9 cellular contexts compared by ENCODE assay signal in genomic region chr14:70567791-70568190, GRCh38. TPM values are rescaled to one million over a fixed set of nuclear protein-coding genes. Genes with fewer than 3 reads are reported as not detected.
DNase-seq lines count a peak whose midpoint lies in the region; ATAC-seq and TF ChIP-seq lines count a peak whose summit lies in the region.
"Had no signal": no experiment of that assay in that cellular context is flagged by ENCODE, and none has a peak within 500 bp of the region (broad histone marks: within the 10 kb centered on the region; RNA-seq: fewer than 3 reads in every experiment).

No MANE protein-coding gene starts in this region.

- peak; percentile 8 for DNase-seq in NCI-H1436 (lab: John Stamatoyannopoulos, UW)
- DNase-seq in NCI-H1436 treated with DMSO at 0.1 percent for 48 hours (lab: John Stamatoyannopoulos, UW): no peak
- DNase-seq in HuH-7.5 (ENCODE audit: low spot score): peak; percentile 33
- DNase-seq in SK-N-DZ (ENCODE audit: low spot score): peak; percentile 15
- peak; percentile 34 for DNase-seq in glomerular visceral epithelial cell (ENCODE audit: extremely low spot score)
- no peak for DNase-seq in upper lobe of right lung

- TF ChIP-seq CTCF in upper lobe of right lung (IDR thresholded peaks at IDR 0.05): peak; percentile 39

- H3K9me3 ChIP-seq in upper lobe of right lung: no peaks in the 10 kb centered on the region

- no peak overlapping the region for H3K4me3 ChIP-seq in upper lobe of right lung

- H3K27me3 ChIP-seq in upper lobe of right lung: no peaks in the 10 kb centered on the region

- H3K36me3 ChIP-seq in upper lobe of right lung: peaks cover 21% of the 10 kb centered on the region

- ATAC-seq in upper lobe of right lung (peak; percentile 53), HG03025 (IDR thresholded peaks at IDR 0.05; ENCODE audit: low FRiP score, unreplicated experiment) (no peak), HG02840 (IDR thresholded peaks at IDR 0.05; ENCODE audit: low FRiP score, unreplicated experiment) (no peak)

- intact Hi-C loops in upper lobe of right lung (cut with DNase I): no loop called here

- H3K4me1 ChIP-seq in upper lobe of right lung: no peaks in the 10 kb centered on the region

- H3K27ac ChIP-seq in upper lobe of right lung: no peak overlapping the region

RNA-seq across cellular contexts. Expression of gene MED6, which starts 32.7 kb away (rescaled TPM):
- polyA plus RNA-seq in SK-N-DZ (2014; cell fraction: cytosol; rRNA removed): 41.1 and 43.8 TPM in 2 replicates
- 14.8 and 21.2 TPM in 2 replicates for polyA plus RNA-seq in SK-N-DZ (2014; cell fraction: nucleus; rRNA removed)
- total RNA-seq in upper lobe of right lung: 31.2 TPM

RNA-seq across cellular contexts. Expression of gene ADAM20, which starts 33.0 kb away (rescaled TPM):
- 0.07 TPM in 1 of 2 replicates, not detected in the other for polyA plus RNA-seq in SK-N-DZ (2014; cell fraction: cytosol; rRNA removed)
- polyA plus RNA-seq in SK-N-DZ (2014; cell fraction: nucleus; rRNA removed): 0.21 TPM in 1 of 2 replicates, not detected in the other
- total RNA-seq in upper lobe of right lung: 1.2 TPM
- polyA plus RNA-seq: CD4-positive, CD25-positive, alpha-beta regulatory T cell had no signal

Comparison
In these comparisons a context has a peak if more than half of its experiments do, and no peak if none do; other contexts are left out.
1. DNase-seq: peak in NCI-H1436 (single experiment), HuH-7.5 (single experiment), SK-N-DZ (single experiment) and glomerular visceral epithelial cell (single experiment); none in NCI-H1436 treated with DMSO at 0.1 percent for 48 hours (single experiment) and upper lobe of right lung (single experiment).